In genomic region chr1:119320100-119320499, GRCh38 we compare ENCODE assay signal across 1 cellular context.
A peak's percentile ranks its signal among the peaks of the same experiment; 100 is the strongest.
TF ChIP-seq lines count a peak whose summit lies in the region.

No MANE protein-coding gene starts in this region.

TF ChIP-seq in K562, 482 proteins besides CTCF, POLR2A, EP300 and RAD21:
- TF ChIP-seq, protein P1, sequence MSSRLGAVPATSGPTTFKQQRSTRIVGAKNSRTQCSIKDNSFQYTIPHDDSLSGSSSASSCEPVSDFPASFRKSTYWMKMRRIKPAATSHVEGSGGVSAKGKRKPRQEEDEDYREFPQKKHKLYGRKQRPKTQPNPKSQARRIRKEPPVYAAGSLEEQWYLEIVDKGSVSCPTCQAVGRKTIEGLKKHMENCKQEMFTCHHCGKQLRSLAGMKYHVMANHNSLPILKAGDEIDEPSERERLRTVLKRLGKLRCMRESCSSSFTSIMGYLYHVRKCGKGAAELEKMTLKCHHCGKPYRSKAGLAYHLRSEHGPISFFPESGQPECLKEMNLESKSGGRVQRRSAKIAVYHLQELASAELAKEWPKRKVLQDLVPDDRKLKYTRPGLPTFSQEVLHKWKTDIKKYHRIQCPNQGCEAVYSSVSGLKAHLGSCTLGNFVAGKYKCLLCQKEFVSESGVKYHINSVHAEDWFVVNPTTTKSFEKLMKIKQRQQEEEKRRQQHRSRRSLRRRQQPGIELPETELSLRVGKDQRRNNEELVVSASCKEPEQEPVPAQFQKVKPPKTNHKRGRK (tag; IDR thresholded peaks at IDR 0.05), result peak; percentile 74; the same call in 1 of the 2 replicates
- no peak for TF ChIP-seq ZNF699 (CRISPR knock-in tag; IDR thresholded peaks at IDR 0.05; ENCODE audit: insufficient replicate concordance)
